8 cellular contexts compared by ENCODE assay signal in the genomic region with DNA sequence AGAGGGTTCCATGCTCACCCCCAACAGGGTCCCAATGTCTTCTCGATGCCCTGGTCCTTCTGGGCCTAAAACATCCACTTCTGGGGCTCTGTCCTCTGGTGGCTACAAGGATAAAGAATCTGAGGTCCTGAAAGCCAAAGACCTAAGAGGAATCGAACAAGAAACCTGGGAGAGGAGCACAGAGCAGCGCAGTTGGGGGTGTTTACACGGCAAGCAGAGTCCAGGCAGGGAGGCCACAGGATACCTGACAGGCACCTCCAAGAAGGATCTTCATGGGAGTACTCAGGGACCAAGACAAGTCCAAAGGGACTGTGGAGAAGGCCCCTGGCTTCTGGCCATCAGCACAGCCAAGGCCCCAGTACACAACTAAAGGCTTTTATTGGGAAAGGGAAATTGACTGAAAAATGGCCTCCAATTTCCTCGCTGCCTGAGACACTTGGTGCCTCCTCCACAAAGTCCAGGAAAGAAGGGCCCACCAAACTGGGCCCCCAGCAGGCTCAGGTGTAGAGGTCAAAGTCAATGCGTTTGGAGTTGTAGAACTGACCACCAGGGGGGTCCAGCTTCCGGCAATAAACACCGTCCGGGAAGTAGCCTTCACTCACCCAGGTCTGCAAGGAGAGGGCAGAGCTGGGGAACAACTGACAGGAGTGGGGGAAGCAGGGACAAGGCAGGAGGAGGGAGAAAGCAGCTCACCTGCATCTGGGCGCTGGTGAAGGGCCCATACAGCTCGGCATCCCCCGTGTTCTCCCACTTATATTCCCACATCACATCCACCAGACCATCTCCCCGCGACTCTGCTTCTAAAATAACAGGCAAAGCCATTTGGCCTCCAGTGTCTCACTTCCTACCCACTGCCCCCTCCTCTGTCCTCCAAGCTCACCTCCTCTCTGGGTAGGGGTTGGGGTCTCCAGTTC. TPM values are rescaled to one million over a fixed set of nuclear protein-coding genes. Genes with fewer than 3 reads are reported as not detected.
A peak's percentile ranks its signal among the peaks of the same experiment; 100 is the strongest.
DNase-seq lines count a peak whose midpoint lies in the region; ATAC-seq and TF ChIP-seq lines count a peak whose summit lies in the region.

No MANE protein-coding gene starts in this region.

- H3K36me3 ChIP-seq in GM06990 (ENCODE audit: control insufficient read depth, insufficient read depth, low read length) (peaks cover 17% of the 10 kb centered on the region), WERI-Rb-1 (peaks cover 53% of the 10 kb centered on the region), MG63 (peaks cover 53% of the 10 kb centered on the region)

- H3K27me3 ChIP-seq in GM06990 (replicated peaks; ENCODE audit: control insufficient read depth, insufficient read depth, low read length) (no peaks in the 10 kb centered on the region), WERI-Rb-1 (ENCODE audit: insufficient read depth, low read depth, severe bottlenecking) (no peaks in the 10 kb centered on the region), MG63 (no peaks in the 10 kb centered on the region)

- no peak overlapping the region for H3K27ac ChIP-seq in WERI-Rb-1

- intact Hi-C loops in sciatic nerve (cut with DNase I), result no loop called here

- peak; percentile 7 for TF ChIP-seq CTCF in GM06990 (IDR thresholded peaks at IDR 0.05; ENCODE audit: insufficient read depth, low read length, poor library complexity, severe bottlenecking)
- TF ChIP-seq CTCF in WERI-Rb-1 (IDR thresholded peaks at IDR 0.05; ENCODE audit: low read depth, low read length), result peak; percentile 40
- peak; percentile 5 for TF ChIP-seq CTCF in fibroblast of pulmonary artery (IDR thresholded peaks at IDR 0.05; ENCODE audit: low read length, missing control alignments)

- H3K9me3 ChIP-seq in WERI-Rb-1 (ENCODE audit: severe bottlenecking) (no peaks in the 10 kb centered on the region), MG63 (no peaks in the 10 kb centered on the region)

- H3K4me3 ChIP-seq in GM06990 (replicated peaks; ENCODE audit: low read depth, low read length) (no peak overlapping the region), WERI-Rb-1 (ENCODE audit: low read depth, low read length) (no peak overlapping the region), fibroblast of pulmonary artery (replicated peaks; ENCODE audit: low read depth, low read length) (no peak overlapping the region), MG63 (no peak overlapping the region)

- ATAC-seq in sciatic nerve (no peak), GM19023 (IDR thresholded peaks at IDR 0.05; ENCODE audit: unreplicated experiment) (no peak)

- DNase-seq in GM06990 (ENCODE audit: extremely low read depth, insufficient read length) (no peak), WERI-Rb-1 (no peak), fibroblast of pulmonary artery (ENCODE audit: low read depth) (no peak), sciatic nerve (ENCODE audit: low spot score) (peak; percentile 35), iPS-NIHi7 (ENCODE audit: extremely low spot score) (no peak), MG63 (no peak), AG08395 (ENCODE audit: low spot score) (no peak)

RNA-seq across cellular contexts. Expression of a gene that starts 2.4 kb away (rescaled TPM):
- total RNA-seq in sciatic nerve, result 49.8 TPM
- 43.8 and 70.0 TPM in 2 replicates for total RNA-seq in MG63 (2014; rRNA removed; shearing (Covaris generic); ENCODE audit: low replicate concordance)

RNA-seq across cellular contexts. Expression of a gene that starts 17.5 kb away (rescaled TPM):
- total RNA-seq in sciatic nerve, result 39.6 TPM
- 40.3 and 60.6 TPM in 2 replicates for total RNA-seq in MG63 (2014; rRNA removed; shearing (Covaris generic); ENCODE audit: low replicate concordance)

RNA-seq across cellular contexts. Expression of a gene that starts 21.9 kb away (rescaled TPM):
- total RNA-seq in sciatic nerve, result not detected
- not detected in 2 replicates for total RNA-seq in MG63 (2014; rRNA removed; shearing (Covaris generic); ENCODE audit: low replicate concordance)

RNA-seq across cellular contexts. Expression of a gene that starts 29.6 kb away (rescaled TPM):
- total RNA-seq in sciatic nerve, result 7.2 TPM
- total RNA-seq in MG63 (2014; rRNA removed; shearing (Covaris generic); ENCODE audit: low replicate concordance), result not detected in 2 replicates

RNA-seq across cellular contexts. Expression of a gene that starts 42.5 kb away (rescaled TPM):
- total RNA-seq in sciatic nerve, result 6.7 TPM
- total RNA-seq in MG63 (2014; rRNA removed; shearing (Covaris generic); ENCODE audit: low replicate concordance), result 17.2 and 19.8 TPM in 2 replicates
